Comparison of ENCODE assay signal across 24 cellular contexts in genomic region chr2:65079017-65079416, GRCh38. TPM values are rescaled to one million over a fixed set of nuclear protein-coding genes. Genes with fewer than 3 reads are reported as not detected.
DNase-seq lines count a peak whose midpoint lies in the region; ATAC-seq and TF ChIP-seq lines count a peak whose summit lies in the region.
"Had no signal": no experiment of that assay in that cellular context is flagged by ENCODE, and none has a peak within 500 bp of the region (broad histone marks: within the 10 kb centered on the region; RNA-seq: fewer than 3 reads in every experiment).

No MANE protein-coding gene starts in this region.

- CTCF ChIA-PET in CD4-positive, alpha-beta memory T cell (lab: Charles Lee; ENCODE audit: partially characterized antibody): interaction anchor here (0.9 to 2.8 kb wide), 3 partner anchors 14 to 748 kb away, joined by 3 to 8 read pairs (median 3); no protein-coding TSS in a partner anchor
- CTCF ChIA-PET in PC-3 (lab: Charles Lee): interaction anchor here (0.6 kb wide), 1 partner anchor 108 kb away, joined by 3 read pairs; no protein-coding TSS in a partner anchor

- in situ Hi-C loops in GM18951 (cut with MboI; ENCODE audit: low sequenced_read_pairs, unreplicated experiment): no loop called here

- no peak overlapping the region for H3K4me3 ChIP-seq in CD4-positive, alpha-beta memory T cell (ENCODE audit: low read length in 2 of 2)
- H3K4me3 ChIP-seq in PC-3 (ENCODE audit: low read length): no peak overlapping the region

- H3K27ac Mint-ChIP-seq in CD4-positive, alpha-beta memory T cell: peak overlapping the region in 4 of 7 donors; percentile 24 to 70 (median 60)
- H3K27ac Mint-ChIP-seq in brain: peak overlapping the region in 3 of 5 experiments; percentile 9 to 75 (median 24)
- peak overlapping the region; percentile 43 for H3K27ac Mint-ChIP-seq in stimulated activated effector memory CD8-positive, alpha-beta T cell treated with anti-CD3 and anti-CD28 coated beads, Interleukin-12 subunit alpha, Interleukin-12 subunit beta, amount 100 ng/mL, for 72 hours
- H3K27ac Mint-ChIP-seq: HFFc6 had no signal

- no peaks in the 10 kb centered on the region for H3K27me3 ChIP-seq in CD4-positive, alpha-beta memory T cell (ENCODE audit: insufficient read depth, low read length)
- no peaks in the 10 kb centered on the region for H3K27me3 ChIP-seq in PC-3 (ENCODE audit: low read length)

- no peak overlapping the region for H2AFZ ChIP-seq in PC-3 (ENCODE audit: low read length)

- H3K4me2 ChIP-seq in PC-3 (ENCODE audit: low read length): no peak overlapping the region

- no peaks in the 10 kb centered on the region for H4K20me1 ChIP-seq in PC-3 (ENCODE audit: low read length)

- peaks cover 3 to 11% (median 8%) of the 10 kb centered on the region in 4 donors for H3K4me1 Mint-ChIP-seq in CD4-positive, alpha-beta memory T cell
- H3K4me1 Mint-ChIP-seq in brain: peaks cover 6% of the 10 kb centered on the region
- no peaks in the 10 kb centered on the region for H3K4me1 Mint-ChIP-seq in stimulated activated effector memory CD8-positive, alpha-beta T cell treated with anti-CD3 and anti-CD28 coated beads, Interleukin-12 subunit alpha, Interleukin-12 subunit beta, amount 100 ng/mL, for 72 hours

- POLR2A ChIA-PET in CD4-positive, alpha-beta memory T cell (lab: Charles Lee; ENCODE audit: partially characterized antibody): interaction anchor here (1.5 kb wide), 1 partner anchor 51 kb away, joined by 4 read pairs; the partner anchor contains the start of gene RAB1A
- POLR2A ChIA-PET in PC-3 (lab: Charles Lee; ENCODE audit: unreplicated experiment): no interaction called here

- H3K27ac ChIP-seq in CD4-positive, alpha-beta memory T cell (ENCODE audit: low read depth, low read length): no peak overlapping the region
- H3K27ac ChIP-seq in PC-3 (ENCODE audit: low read length): no peak overlapping the region
- H3K27ac ChIP-seq: HL-60 had no signal

- no peaks in the 10 kb centered on the region for H3K9me3 ChIP-seq in CD4-positive, alpha-beta memory T cell (ENCODE audit: control insufficient read depth in 1 of 2, low read length in 2 of 2)
- H3K9me3 ChIP-seq in PC-3 (ENCODE audit: low read length): no peaks in the 10 kb centered on the region

- DNase-seq in CD4-positive, alpha-beta memory T cell: no peak
- no peak for DNase-seq in stimulated activated effector memory CD8-positive, alpha-beta T cell treated with anti-CD3 and anti-CD28 coated beads, Interleukin-12 subunit alpha, Interleukin-12 subunit beta, amount 100 ng/mL, for 72 hours (ENCODE audit: low spot score in 2 of 2)
- no peak for DNase-seq in RPMI8226
- no peak for DNase-seq in PC-3
- DNase-seq: C1 segment of cervical spinal cord, DMS53, GDM1, HFFc6, KG1, NCI-H1092 treated with DMSO at 0.1 percent for 48 hours, NCI-H1694, NCI-H2081, NCI-H2171, NCI-H345, NCI-H524, NCI-H82, OCI-M1, Right ventricle myocardium superior, SW 1271, T-helper 2 cell had no signal

- no peaks in the 10 kb centered on the region for H3K79me2 ChIP-seq in PC-3 (ENCODE audit: low read length)

- no TSS peak for BruUV-seq in PC-3 (replicated peaks; lab: Mats Ljungman, UMichigan)

- no peak overlapping the region for H3K4me3 Mint-ChIP-seq in CD4-positive, alpha-beta memory T cell
- H3K4me3 Mint-ChIP-seq in brain: no peak overlapping the region
- no peak overlapping the region for H3K4me3 Mint-ChIP-seq in stimulated activated effector memory CD8-positive, alpha-beta T cell treated with anti-CD3 and anti-CD28 coated beads, Interleukin-12 subunit alpha, Interleukin-12 subunit beta, amount 100 ng/mL, for 72 hours
- H3K4me3 Mint-ChIP-seq: HFFc6 had no signal

- no peaks in the 10 kb centered on the region for H3K27me3 Mint-ChIP-seq in CD4-positive, alpha-beta memory T cell
- no peaks in the 10 kb centered on the region for H3K27me3 Mint-ChIP-seq in brain

- H3K9me2 ChIP-seq in PC-3 (replicated peaks; ENCODE audit: low read length): no peaks in the 10 kb centered on the region

- H3K9ac ChIP-seq in PC-3 (ENCODE audit: low read length): no peak overlapping the region

- H3F3A ChIP-seq in PC-3 (ENCODE audit: low read length, unreplicated experiment): no peaks in the 10 kb centered on the region

- no peak for ATAC-seq in stimulated activated effector memory CD8-positive, alpha-beta T cell treated with anti-CD3 and anti-CD28 coated beads, Interleukin-12 subunit alpha, Interleukin-12 subunit beta, amount 100 ng/mL, for 72 hours
- ATAC-seq in PC-3: no peak
- ATAC-seq in HG03565 (IDR thresholded peaks at IDR 0.05; ENCODE audit: unreplicated experiment): no peak

- H3K9me3 Mint-ChIP-seq in CD4-positive, alpha-beta memory T cell: peaks cover 0 to 1% (median 0%) of the 10 kb centered on the region in 8 donors
- H3K9me3 Mint-ChIP-seq in brain: no peaks in the 10 kb centered on the region
- H3K9me3 Mint-ChIP-seq in stimulated activated effector memory CD8-positive, alpha-beta T cell treated with anti-CD3 and anti-CD28 coated beads, Interleukin-12 subunit alpha, Interleukin-12 subunit beta, amount 100 ng/mL, for 72 hours: no peaks in the 10 kb centered on the region
- H3K9me3 Mint-ChIP-seq: HFFc6 had no signal

- H3K36me3 ChIP-seq in CD4-positive, alpha-beta memory T cell (ENCODE audit: insufficient read depth, low read length): peaks cover 42% of the 10 kb centered on the region
- H3K36me3 ChIP-seq in PC-3 (ENCODE audit: low read depth, low read length): peaks cover 31% of the 10 kb centered on the region

- peak; percentile 21 for TF ChIP-seq POLR2A in GM18951 (IDR thresholded peaks at IDR 0.05; ENCODE audit: extremely low read depth, insufficient read depth, insufficient read length)

- peaks cover 4% of the 10 kb centered on the region for H3K4me1 ChIP-seq in CD4-positive, alpha-beta memory T cell (ENCODE audit: insufficient read depth, low read length)
- H3K4me1 ChIP-seq in PC-3 (ENCODE audit: insufficient read depth, low read length): peaks cover 11% of the 10 kb centered on the region

- peaks cover 22 to 68% of the 10 kb centered on the region in 2 donors for H3K36me3 Mint-ChIP-seq in CD4-positive, alpha-beta memory T cell
- H3K36me3 Mint-ChIP-seq in brain: peaks cover 76% of the 10 kb centered on the region
- peaks cover 90% of the 10 kb centered on the region for H3K36me3 Mint-ChIP-seq in stimulated activated effector memory CD8-positive, alpha-beta T cell treated with anti-CD3 and anti-CD28 coated beads, Interleukin-12 subunit alpha, Interleukin-12 subunit beta, amount 100 ng/mL, for 72 hours

- TF ChIP-seq CTCF in brain (conservative IDR thresholded peaks at IDR 0.05) (no peak), PC-3 (conservative IDR thresholded peaks at IDR 0.05; ENCODE audit: low read depth, low read length) (no peak)

- intact Hi-C loops in CD4-positive, alpha-beta memory T cell (cut with micrococcal nuclease): no loop called here
- intact Hi-C loops in PC-3 (cut with micrococcal nuclease): no loop called here

RNA-seq across cellular contexts. Expression of gene CEP68, which starts 22.8 kb away (rescaled TPM):
- 10 to 100 TPM; 57.7 to 59.9 TPM for total RNA-seq in CD4-positive, alpha-beta memory T cell
- 10 to 100 TPM; 19.9 to 28.4 TPM for polyA plus RNA-seq in CD4-positive, alpha-beta memory T cell
- polyA plus RNA-seq in brain (ENCODE audit: insufficient read depth, low read depth, low replicate concordance): 15.2 TPM
- total RNA-seq in PC-3 (2014; rRNA removed): 3.4 and 7.0 TPM in 2 replicates

RNA-seq across cellular contexts. Expression of gene RAB1A, which starts 50.9 kb away (rescaled TPM):
- 10 to 100 TPM; 53.3 to 58.4 TPM for total RNA-seq in CD4-positive, alpha-beta memory T cell
- polyA plus RNA-seq in CD4-positive, alpha-beta memory T cell: 10 to 100 TPM; 53.2 to 81.6 TPM
- polyA plus RNA-seq in brain (ENCODE audit: insufficient read depth, low read depth, low replicate concordance): 64.4 TPM
- 96.9 and 97.3 TPM in 2 replicates for total RNA-seq in PC-3 (2014; rRNA removed)
